Comparison of ENCODE assay signal across 1 cellular context in genomic region chr11:36109499-36109849, GRCh38.
TF ChIP-seq lines count a peak whose summit lies in the region.

No MANE protein-coding gene starts in this region.

TF ChIP-seq in K562, 482 proteins besides CTCF, POLR2A, EP300 and RAD21 (continued from another document):
- TF ChIP-seq ELF2 (CRISPR knock-in tag; IDR thresholded peaks at IDR 0.05) (no peak), NFE2 (IDR thresholded peaks at IDR 0.05; ENCODE audit: low read depth) (0 out of 2 replicates have a peak, but pooled peaks have one; percentile 23), KLF10 (CRISPR knock-in tag; IDR thresholded peaks at IDR 0.05) (no peak)
TF ChIP-seq in K562: peak in this region for 6.
